1 cellular context compared by ENCODE assay signal in the genomic region with DNA sequence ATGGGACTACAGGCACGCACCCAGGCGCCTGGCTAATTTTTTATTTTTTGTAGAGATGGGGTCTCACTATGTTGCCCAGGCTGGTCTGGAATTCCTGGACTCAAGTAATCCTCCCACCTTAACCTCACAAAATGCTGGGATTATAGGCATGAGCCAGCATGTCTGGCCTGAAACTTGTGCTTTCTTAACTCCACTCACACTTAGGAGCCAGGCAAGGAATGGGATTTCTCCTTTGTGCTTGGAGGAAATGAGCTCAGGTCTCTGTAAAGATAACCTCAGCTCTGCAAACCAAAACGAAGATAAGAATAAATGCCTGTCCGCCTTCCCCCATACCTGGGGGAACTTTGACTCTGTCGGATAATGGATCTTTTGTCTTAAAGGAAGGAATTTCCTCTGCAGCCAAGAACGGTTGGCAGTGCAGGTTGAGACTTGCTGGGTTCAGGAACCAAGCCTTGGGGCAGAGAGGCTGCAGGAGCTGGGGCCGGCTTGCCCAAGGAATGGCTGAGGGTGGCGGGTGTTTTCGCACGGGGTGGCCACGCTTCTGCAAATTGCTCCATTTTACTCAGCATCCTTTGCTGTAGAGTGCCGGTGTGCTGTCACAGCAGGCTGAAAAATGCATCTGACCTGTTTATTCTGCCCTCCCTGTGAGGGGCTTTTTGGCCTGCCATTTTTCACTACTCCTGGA.
TF ChIP-seq lines count a peak whose summit lies in the region.

No MANE protein-coding gene starts in this region.

TF ChIP-seq in H1, 55 proteins besides CTCF, POLR2A, EP300 and RAD21:
- TF ChIP-seq HDAC6 (IDR thresholded peaks at IDR 0.05; ENCODE audit: low read depth, low read length): no peak
- TF ChIP-seq PHF8 (conservative IDR thresholded peaks at IDR 0.05; ENCODE audit: low read depth, low read length): no peak
- 0 out of 2 replicates have a peak, but pooled peaks have one; percentile 9 for TF ChIP-seq TAF1 (IDR thresholded peaks at IDR 0.05; ENCODE audit: low read depth, low read length)
- no peak for TF ChIP-seq BRCA1 (IDR thresholded peaks at IDR 0.05; ENCODE audit: low read depth, low read length)
- TF ChIP-seq POU5F1 (IDR thresholded peaks at IDR 0.05; ENCODE audit: low read depth, low read length): no peak
- TF ChIP-seq SP1 (IDR thresholded peaks at IDR 0.05; ENCODE audit: low read depth, low read length): no peak
- TF ChIP-seq CEBPB (IDR thresholded peaks at IDR 0.05; ENCODE audit: low read depth, low read length): no peak
- no peak for TF ChIP-seq HDAC2 (IDR thresholded peaks at IDR 0.05; ENCODE audit: borderline replicate concordance in 1 of 2, low read depth in 2 of 2, low read length in 2 of 2)
- TF ChIP-seq JUND (IDR thresholded peaks at IDR 0.05; ENCODE audit: low read length): no peak
- TF ChIP-seq KDM1A (IDR thresholded peaks at IDR 0.05; ENCODE audit: borderline replicate concordance, low read length): peak; percentile 63; the same call in 1 of the 2 replicates
